ENCODE assay signal across 9 cellular contexts in the genomic region with DNA sequence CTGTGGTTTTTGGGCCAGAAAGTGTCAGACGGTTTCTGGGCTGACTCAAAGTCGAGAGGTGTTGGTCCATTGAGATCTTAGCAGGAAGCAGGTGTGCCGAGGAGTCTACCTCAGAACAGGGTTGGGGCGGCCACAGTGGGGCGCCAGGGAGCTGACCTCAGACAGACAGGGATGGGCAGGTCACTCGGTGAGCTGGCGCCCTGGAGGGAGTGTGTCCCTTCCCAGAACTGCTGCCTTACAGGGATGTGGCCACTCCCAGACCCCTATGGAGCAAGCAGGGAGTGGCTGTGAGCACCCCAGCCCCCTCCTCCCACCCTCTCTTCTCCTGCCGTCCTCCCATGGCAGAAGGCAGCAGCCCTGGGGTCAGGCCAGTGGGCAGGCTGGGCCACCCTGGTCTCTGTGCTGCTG. TPM values are rescaled to one million over a fixed set of nuclear protein-coding genes. Genes with fewer than 3 reads are reported as not detected.
A peak's percentile ranks its signal among the peaks of the same experiment; 100 is the strongest.
DNase-seq lines count a peak whose midpoint lies in the region; ATAC-seq, FAIRE-seq and TF ChIP-seq lines count a peak whose summit lies in the region.
"Had no signal": no experiment of that assay in that cellular context is flagged by ENCODE, and none has a peak within 500 bp of the region (broad histone marks: within the 10 kb centered on the region; RNA-seq: fewer than 3 reads in every experiment).

No MANE protein-coding gene starts in this region.

- H3K36me3 ChIP-seq in tibial nerve, result no peaks in the 10 kb centered on the region

- 46% methylated on average over 8 of the region's 8 CpGs for WGBS in right cardiac atrium
- 31 to 54% methylated on average over 6 of the region's 8 CpGs for WGBS in tibial nerve, 2 donors

- no peak for TF ChIP-seq EP300 in tibial nerve (IDR thresholded peaks at IDR 0.05)

- H3K4me1 ChIP-seq in right cardiac atrium (ENCODE audit: control insufficient read depth, insufficient read depth, low read length), result no peaks in the 10 kb centered on the region
- H3K4me1 ChIP-seq in tibial nerve, result peaks cover 0 to 13% (median 8%) of the 10 kb centered on the region in 4 donors

- H3K9me3 ChIP-seq in right cardiac atrium (ENCODE audit: control insufficient read depth, low read length) (no peaks in the 10 kb centered on the region), tibial nerve (no peaks in the 10 kb centered on the region)

- intact Hi-C loops in right cardiac atrium (cut with DNase I), result no loop called here

- H3K27me3 ChIP-seq in right cardiac atrium (ENCODE audit: control insufficient read depth, insufficient read depth) (no peaks in the 10 kb centered on the region), tibial nerve (peaks cover 0 to 7% of the 10 kb centered on the region in 2 donors)

- no peak for TF ChIP-seq POLR2A in tibial nerve (IDR thresholded peaks at IDR 0.05)

- FAIRE-seq in RCC 7860 (lab: Jason Lieb, UNC), result no peak
- FAIRE-seq: colon had no signal

- H3K27ac ChIP-seq in right cardiac atrium (ENCODE audit: low read length) (no peak overlapping the region), tibial nerve (no peak overlapping the region)

- TF ChIP-seq CTCF in AG09309 (IDR thresholded peaks at IDR 0.05; ENCODE audit: control insufficient read depth, insufficient read depth, low read depth, low read length, missing control alignments) (peak; percentile 31), GM12872 (IDR thresholded peaks at IDR 0.05; ENCODE audit: insufficient read depth, low read depth, low read length) (peak; percentile 64), tibial nerve (IDR thresholded peaks at IDR 0.05) (peak in 1 of 5 experiments; percentile 12)

- ATAC-seq in esophagus mucosa (peak; percentile 80), right cardiac atrium (no peak), HG03045 (IDR thresholded peaks at IDR 0.05; ENCODE audit: unreplicated experiment) (no peak)

- no peak for DNase-seq in AG09309 (ENCODE audit: low read depth)
- peak; percentile 34 for DNase-seq in RCC 7860 (ENCODE audit: low spot score)
- no peak for DNase-seq in right cardiac atrium
- no peak for DNase-seq in stimulated activated naive CD4-positive, alpha-beta T cell treated with Interleukin-2 at 50 U/mL for 16 hours (lab: John Stamatoyannopoulos, UW)
- DNase-seq in tibial nerve (ENCODE audit: low spot score in 2 of 2), result no peak

- no peak overlapping the region for H3K4me3 ChIP-seq in AG09309 (ENCODE audit: control insufficient read depth, low read depth, low read length)
- no peak overlapping the region for H3K4me3 ChIP-seq in right cardiac atrium (ENCODE audit: low read length)
- H3K4me3 ChIP-seq in tibial nerve, result no peak overlapping the region

RNA-seq across cellular contexts. Expression of a gene that starts 14.0 kb away (rescaled TPM):
- total RNA-seq in esophagus mucosa (not detected), right cardiac atrium (under 1 TPM in 2 of 4 donors, not detected in 2; 0.31 to 0.53 TPM), tibial nerve (1 to 10 TPM in 1 of 4 donors, under 1 TPM in 3; 0.39 to 2.5 (median 0.74) TPM)
- polyA plus RNA-seq in right cardiac atrium, result 0.18 TPM

RNA-seq across cellular contexts. Expression of a gene that starts 23.9 kb away (rescaled TPM):
- total RNA-seq in esophagus mucosa, result 1.0 TPM
- total RNA-seq in right cardiac atrium, result not detected
- polyA plus RNA-seq in right cardiac atrium, result not detected
- 10 to 100 TPM in 1 of 4 donors, 1 to 10 TPM in 1, under 1 TPM in 1, not detected in 1; 0.90 to 10.0 (median 4.2) TPM for total RNA-seq in tibial nerve

RNA-seq across cellular contexts. Expression of a gene that starts 39.0 kb away (rescaled TPM):
- total RNA-seq in esophagus mucosa (2,146 TPM), right cardiac atrium (1,000 to 10,000 TPM; 1,148 to 1,505 (median 1,262) TPM), tibial nerve (1,000 to 10,000 TPM; 5,811 to 9,745 (median 6,935) TPM)
- polyA plus RNA-seq in right cardiac atrium, result 3,185 TPM

RNA-seq across cellular contexts. Expression of a gene that starts 58.1 kb away (rescaled TPM):
- total RNA-seq in esophagus mucosa (69.5 TPM), right cardiac atrium (10 to 100 TPM; 36.2 to 48.8 (median 38.7) TPM), tibial nerve (100 to 1,000 TPM in 1 of 4 donors, 10 to 100 TPM in 3; 90.0 to 109 (median 92.7) TPM)
- polyA plus RNA-seq in right cardiac atrium, result 35.1 TPM

RNA-seq across cellular contexts. Expression of a gene that starts 58.2 kb away (rescaled TPM):
- total RNA-seq in esophagus mucosa (3.9 TPM), right cardiac atrium (1 to 10 TPM; 1.4 to 5.3 (median 3.3) TPM), tibial nerve (1 to 10 TPM; 4.8 to 9.0 (median 7.2) TPM)
- 2.4 TPM for polyA plus RNA-seq in right cardiac atrium
